In the genomic region with DNA sequence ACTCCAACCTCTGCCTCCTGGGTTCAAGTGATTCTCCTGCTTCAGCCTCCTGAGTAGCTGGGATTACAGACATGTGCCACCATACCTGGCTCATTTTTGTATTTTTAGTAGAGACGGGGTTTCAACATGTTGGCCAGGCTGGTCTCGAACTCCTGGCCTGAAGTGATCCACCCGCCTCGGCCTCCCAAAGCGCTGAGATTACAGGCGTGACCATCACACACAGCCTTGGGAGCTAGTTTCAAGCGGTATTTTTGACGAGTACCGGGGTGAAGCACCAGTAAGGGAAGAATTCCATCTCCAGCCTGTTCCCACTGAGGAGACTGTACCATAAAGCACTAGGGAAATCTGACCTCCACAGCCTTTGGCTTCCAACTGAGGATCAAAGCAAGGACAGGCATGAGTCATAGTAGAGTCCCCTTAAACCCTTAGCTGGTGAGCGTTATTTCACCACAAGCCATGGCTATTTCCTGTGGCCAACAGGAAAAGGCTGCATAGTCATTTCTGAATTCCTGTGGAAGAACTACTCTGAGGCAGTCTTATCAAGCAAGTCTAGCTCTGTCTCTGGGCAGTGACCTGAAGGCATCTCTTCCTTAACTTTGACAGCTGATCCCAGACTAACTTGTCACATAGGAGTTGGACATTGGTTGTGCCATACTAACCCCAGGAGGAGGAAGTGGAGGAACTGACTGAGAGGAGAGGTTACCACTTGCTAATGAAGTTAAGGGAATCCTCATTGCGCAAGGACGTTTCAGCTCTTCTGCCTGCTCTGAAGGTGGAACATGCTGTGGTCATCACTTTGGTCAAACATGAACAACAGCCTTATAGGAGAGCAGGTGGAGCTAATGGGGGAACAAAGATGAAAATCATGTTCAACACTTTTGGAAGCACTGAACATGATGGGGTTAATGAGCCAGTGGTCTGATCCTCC, we compare ENCODE assay signal across 1 cellular context.
TF ChIP-seq lines count a peak whose summit lies in the region.

No MANE protein-coding gene starts in this region.

TF ChIP-seq in HepG2, 621 proteins besides CTCF, POLR2A, EP300 and RAD21 (continued from another document and continues in another):
- TF ChIP-seq, protein P1, sequence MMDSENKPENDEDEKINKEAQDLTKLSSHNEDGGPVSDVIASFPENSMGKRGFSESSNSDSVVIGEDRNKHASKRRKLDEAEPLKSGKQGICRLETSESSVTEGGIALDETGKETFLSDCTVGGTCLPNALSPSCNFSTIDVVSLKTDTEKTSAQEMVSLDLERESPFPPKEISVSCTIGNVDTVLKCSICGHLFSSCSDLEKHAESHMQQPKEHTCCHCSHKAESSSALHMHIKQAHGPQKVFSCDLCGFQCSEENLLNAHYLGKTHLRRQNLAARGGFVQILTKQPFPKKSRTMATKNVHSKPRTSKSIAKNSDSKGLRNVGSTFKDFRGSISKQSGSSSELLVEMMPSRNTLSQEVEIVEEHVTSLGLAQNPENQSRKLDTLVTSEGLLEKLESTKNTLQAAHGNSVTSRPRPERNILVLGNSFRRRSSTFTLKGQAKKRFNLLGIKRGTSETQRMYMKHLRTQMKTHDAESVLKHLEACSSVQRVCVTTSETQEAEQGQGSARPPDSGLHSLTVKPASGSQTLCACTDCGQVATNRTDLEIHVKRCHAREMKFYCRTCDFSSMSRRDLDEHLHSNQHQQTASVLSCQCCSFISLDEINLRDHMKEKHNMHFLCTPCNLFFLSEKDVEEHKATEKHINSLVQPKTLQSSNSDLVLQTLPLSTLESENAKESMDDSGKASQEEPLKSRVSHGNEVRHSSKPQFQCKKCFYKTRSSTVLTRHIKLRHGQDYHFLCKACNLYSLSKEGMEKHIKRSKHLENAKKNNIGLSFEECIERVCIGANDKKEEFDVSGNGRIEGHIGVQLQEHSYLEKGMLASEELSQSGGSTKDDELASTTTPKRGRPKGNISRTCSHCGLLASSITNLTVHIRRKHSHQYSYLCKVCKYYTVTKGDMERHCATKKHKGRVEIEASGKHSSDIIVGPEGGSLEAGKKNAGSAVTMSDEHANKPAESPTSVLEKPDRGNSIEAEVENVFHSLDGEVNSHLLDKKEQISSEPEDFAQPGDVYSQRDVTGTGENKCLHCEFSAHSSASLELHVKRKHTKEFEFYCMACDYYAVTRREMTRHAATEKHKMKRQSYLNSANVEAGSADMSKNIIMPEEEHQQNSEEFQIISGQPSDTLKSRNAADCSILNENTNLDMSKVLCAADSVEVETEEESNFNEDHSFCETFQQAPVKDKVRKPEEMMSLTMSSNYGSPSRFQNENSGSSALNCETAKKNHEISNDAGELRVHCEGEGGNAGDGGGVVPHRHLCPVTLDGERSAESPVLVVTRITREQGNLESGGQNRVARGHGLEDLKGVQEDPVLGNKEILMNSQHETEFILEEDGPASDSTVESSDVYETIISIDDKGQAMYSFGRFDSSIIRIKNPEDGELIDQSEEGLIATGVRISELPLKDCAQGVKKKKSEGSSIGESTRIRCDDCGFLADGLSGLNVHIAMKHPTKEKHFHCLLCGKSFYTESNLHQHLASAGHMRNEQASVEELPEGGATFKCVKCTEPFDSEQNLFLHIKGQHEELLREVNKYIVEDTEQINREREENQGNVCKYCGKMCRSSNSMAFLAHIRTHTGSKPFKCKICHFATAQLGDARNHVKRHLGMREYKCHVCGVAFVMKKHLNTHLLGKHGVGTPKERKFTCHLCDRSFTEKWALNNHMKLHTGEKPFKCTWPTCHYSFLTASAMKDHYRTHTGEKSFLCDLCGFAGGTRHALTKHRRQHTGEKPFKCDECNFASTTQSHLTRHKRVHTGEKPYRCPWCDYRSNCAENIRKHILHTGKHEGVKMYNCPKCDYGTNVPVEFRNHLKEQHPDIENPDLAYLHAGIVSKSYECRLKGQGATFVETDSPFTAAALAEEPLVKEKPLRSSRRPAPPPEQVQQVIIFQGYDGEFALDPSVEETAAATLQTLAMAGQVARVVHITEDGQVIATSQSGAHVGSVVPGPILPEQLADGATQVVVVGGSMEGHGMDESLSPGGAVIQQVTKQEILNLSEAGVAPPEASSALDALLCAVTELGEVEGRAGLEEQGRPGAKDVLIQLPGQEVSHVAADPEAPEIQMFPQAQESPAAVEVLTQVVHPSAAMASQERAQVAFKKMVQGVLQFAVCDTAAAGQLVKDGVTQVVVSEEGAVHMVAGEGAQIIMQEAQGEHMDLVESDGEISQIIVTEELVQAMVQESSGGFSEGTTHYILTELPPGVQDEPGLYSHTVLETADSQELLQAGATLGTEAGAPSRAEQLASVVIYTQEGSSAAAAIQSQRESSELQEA (CRISPR knock-in tag; IDR thresholded peaks at IDR 0.05; ENCODE audit: not compliant biosample characterization): no peak
- TF ChIP-seq SOX5 (CRISPR knock-in tag; IDR thresholded peaks at IDR 0.05; ENCODE audit: borderline replicate concordance) (no peak), THYN1 (CRISPR knock-in tag; IDR thresholded peaks at IDR 0.05; ENCODE audit: borderline replicate concordance, low read depth) (no peak), AKAP8 (CRISPR knock-in tag; IDR thresholded peaks at IDR 0.05) (no peak), ZBTB20 (CRISPR knock-in tag; IDR thresholded peaks at IDR 0.05; ENCODE audit: borderline replicate concordance, low read depth) (no peak; the same call in 1 of the 2 replicates), ZNF891 (CRISPR knock-in tag; IDR thresholded peaks at IDR 0.05) (no peak), ZC3H4 (CRISPR knock-in tag; IDR thresholded peaks at IDR 0.05; ENCODE audit: borderline replicate concordance) (no peak), NFYB (CRISPR knock-in tag; IDR thresholded peaks at IDR 0.05) (no peak), ZNF33B (CRISPR knock-in tag; IDR thresholded peaks at IDR 0.05) (no peak), KLF13 (CRISPR knock-in tag; IDR thresholded peaks at IDR 0.05) (no peak), ZNF616 (CRISPR knock-in tag; IDR thresholded peaks at IDR 0.05; ENCODE audit: low read depth) (no peak), MLLT10 (CRISPR knock-in tag; IDR thresholded peaks at IDR 0.05) (no peak), ZNF550 (CRISPR knock-in tag; IDR thresholded peaks at IDR 0.05; ENCODE audit: borderline replicate concordance) (no peak), ZNF253 (CRISPR knock-in tag; IDR thresholded peaks at IDR 0.05; ENCODE audit: borderline replicate concordance) (no peak), ZNF724P (CRISPR knock-in tag; IDR thresholded peaks at IDR 0.05; ENCODE audit: borderline replicate concordance) (no peak), ADNP (CRISPR knock-in tag; IDR thresholded peaks at IDR 0.05) (no peak)
- TF ChIP-seq, protein P2, sequence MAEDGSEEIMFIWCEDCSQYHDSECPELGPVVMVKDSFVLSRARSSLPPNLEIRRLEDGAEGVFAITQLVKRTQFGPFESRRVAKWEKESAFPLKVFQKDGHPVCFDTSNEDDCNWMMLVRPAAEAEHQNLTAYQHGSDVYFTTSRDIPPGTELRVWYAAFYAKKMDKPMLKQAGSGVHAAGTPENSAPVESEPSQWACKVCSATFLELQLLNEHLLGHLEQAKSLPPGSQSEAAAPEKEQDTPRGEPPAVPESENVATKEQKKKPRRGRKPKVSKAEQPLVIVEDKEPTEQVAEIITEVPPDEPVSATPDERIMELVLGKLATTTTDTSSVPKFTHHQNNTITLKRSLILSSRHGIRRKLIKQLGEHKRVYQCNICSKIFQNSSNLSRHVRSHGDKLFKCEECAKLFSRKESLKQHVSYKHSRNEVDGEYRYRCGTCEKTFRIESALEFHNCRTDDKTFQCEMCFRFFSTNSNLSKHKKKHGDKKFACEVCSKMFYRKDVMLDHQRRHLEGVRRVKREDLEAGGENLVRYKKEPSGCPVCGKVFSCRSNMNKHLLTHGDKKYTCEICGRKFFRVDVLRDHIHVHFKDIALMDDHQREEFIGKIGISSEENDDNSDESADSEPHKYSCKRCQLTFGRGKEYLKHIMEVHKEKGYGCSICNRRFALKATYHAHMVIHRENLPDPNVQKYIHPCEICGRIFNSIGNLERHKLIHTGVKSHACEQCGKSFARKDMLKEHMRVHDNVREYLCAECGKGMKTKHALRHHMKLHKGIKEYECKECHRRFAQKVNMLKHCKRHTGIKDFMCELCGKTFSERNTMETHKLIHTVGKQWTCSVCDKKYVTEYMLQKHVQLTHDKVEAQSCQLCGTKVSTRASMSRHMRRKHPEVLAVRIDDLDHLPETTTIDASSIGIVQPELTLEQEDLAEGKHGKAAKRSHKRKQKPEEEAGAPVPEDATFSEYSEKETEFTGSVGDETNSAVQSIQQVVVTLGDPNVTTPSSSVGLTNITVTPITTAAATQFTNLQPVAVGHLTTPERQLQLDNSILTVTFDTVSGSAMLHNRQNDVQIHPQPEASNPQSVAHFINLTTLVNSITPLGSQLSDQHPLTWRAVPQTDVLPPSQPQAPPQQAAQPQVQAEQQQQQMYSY (CRISPR knock-in tag; IDR thresholded peaks at IDR 0.05): no peak
- TF ChIP-seq, protein P3, sequence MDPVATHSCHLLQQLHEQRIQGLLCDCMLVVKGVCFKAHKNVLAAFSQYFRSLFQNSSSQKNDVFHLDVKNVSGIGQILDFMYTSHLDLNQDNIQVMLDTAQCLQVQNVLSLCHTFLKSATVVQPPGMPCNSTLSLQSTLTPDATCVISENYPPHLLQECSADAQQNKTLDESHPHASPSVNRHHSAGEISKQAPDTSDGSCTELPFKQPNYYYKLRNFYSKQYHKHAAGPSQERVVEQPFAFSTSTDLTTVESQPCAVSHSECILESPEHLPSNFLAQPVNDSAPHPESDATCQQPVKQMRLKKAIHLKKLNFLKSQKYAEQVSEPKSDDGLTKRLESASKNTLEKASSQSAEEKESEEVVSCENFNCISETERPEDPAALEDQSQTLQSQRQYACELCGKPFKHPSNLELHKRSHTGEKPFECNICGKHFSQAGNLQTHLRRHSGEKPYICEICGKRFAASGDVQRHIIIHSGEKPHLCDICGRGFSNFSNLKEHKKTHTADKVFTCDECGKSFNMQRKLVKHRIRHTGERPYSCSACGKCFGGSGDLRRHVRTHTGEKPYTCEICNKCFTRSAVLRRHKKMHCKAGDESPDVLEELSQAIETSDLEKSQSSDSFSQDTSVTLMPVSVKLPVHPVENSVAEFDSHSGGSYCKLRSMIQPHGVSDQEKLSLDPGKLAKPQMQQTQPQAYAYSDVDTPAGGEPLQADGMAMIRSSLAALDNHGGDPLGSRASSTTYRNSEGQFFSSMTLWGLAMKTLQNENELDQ (CRISPR knock-in tag; IDR thresholded peaks at IDR 0.05; ENCODE audit: borderline replicate concordance): no peak
- TF ChIP-seq, protein P4, sequence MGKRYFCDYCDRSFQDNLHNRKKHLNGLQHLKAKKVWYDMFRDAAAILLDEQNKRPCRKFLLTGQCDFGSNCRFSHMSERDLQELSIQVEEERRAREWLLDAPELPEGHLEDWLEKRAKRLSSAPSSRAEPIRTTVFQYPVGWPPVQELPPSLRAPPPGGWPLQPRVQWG (CRISPR knock-in tag; IDR thresholded peaks at IDR 0.05; ENCODE audit: borderline replicate concordance, low read depth): no peak
- TF ChIP-seq, protein P5, sequence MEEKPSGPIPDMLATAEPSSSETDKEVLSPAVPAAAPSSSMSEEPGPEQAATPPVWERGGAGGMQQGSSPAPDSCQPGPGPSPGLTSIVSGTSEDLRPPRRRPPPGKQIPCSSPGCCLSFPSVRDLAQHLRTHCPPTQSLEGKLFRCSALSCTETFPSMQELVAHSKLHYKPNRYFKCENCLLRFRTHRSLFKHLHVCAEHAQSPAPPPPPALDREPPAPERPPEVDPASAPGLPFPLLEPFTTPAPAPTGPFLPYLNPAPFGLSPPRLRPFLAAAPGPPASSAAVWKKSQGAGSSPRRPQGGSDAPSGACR (CRISPR knock-in tag; IDR thresholded peaks at IDR 0.05): no peak
- TF ChIP-seq, protein P6, sequence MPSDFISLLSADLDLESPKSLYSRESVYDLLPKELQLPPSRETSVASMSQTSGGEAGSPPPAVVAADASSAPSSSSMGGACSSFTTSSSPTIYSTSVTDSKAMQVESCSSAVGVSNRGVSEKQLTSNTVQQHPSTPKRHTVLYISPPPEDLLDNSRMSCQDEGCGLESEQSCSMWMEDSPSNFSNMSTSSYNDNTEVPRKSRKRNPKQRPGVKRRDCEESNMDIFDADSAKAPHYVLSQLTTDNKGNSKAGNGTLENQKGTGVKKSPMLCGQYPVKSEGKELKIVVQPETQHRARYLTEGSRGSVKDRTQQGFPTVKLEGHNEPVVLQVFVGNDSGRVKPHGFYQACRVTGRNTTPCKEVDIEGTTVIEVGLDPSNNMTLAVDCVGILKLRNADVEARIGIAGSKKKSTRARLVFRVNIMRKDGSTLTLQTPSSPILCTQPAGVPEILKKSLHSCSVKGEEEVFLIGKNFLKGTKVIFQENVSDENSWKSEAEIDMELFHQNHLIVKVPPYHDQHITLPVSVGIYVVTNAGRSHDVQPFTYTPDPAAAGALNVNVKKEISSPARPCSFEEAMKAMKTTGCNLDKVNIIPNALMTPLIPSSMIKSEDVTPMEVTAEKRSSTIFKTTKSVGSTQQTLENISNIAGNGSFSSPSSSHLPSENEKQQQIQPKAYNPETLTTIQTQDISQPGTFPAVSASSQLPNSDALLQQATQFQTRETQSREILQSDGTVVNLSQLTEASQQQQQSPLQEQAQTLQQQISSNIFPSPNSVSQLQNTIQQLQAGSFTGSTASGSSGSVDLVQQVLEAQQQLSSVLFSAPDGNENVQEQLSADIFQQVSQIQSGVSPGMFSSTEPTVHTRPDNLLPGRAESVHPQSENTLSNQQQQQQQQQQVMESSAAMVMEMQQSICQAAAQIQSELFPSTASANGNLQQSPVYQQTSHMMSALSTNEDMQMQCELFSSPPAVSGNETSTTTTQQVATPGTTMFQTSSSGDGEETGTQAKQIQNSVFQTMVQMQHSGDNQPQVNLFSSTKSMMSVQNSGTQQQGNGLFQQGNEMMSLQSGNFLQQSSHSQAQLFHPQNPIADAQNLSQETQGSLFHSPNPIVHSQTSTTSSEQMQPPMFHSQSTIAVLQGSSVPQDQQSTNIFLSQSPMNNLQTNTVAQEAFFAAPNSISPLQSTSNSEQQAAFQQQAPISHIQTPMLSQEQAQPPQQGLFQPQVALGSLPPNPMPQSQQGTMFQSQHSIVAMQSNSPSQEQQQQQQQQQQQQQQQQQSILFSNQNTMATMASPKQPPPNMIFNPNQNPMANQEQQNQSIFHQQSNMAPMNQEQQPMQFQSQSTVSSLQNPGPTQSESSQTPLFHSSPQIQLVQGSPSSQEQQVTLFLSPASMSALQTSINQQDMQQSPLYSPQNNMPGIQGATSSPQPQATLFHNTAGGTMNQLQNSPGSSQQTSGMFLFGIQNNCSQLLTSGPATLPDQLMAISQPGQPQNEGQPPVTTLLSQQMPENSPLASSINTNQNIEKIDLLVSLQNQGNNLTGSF (CRISPR knock-in tag; IDR thresholded peaks at IDR 0.05): no peak
- TF ChIP-seq, protein P7, sequence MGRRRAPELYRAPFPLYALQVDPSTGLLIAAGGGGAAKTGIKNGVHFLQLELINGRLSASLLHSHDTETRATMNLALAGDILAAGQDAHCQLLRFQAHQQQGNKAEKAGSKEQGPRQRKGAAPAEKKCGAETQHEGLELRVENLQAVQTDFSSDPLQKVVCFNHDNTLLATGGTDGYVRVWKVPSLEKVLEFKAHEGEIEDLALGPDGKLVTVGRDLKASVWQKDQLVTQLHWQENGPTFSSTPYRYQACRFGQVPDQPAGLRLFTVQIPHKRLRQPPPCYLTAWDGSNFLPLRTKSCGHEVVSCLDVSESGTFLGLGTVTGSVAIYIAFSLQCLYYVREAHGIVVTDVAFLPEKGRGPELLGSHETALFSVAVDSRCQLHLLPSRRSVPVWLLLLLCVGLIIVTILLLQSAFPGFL (CRISPR knock-in tag; IDR thresholded peaks at IDR 0.05): no peak
